In the genomic region with DNA sequence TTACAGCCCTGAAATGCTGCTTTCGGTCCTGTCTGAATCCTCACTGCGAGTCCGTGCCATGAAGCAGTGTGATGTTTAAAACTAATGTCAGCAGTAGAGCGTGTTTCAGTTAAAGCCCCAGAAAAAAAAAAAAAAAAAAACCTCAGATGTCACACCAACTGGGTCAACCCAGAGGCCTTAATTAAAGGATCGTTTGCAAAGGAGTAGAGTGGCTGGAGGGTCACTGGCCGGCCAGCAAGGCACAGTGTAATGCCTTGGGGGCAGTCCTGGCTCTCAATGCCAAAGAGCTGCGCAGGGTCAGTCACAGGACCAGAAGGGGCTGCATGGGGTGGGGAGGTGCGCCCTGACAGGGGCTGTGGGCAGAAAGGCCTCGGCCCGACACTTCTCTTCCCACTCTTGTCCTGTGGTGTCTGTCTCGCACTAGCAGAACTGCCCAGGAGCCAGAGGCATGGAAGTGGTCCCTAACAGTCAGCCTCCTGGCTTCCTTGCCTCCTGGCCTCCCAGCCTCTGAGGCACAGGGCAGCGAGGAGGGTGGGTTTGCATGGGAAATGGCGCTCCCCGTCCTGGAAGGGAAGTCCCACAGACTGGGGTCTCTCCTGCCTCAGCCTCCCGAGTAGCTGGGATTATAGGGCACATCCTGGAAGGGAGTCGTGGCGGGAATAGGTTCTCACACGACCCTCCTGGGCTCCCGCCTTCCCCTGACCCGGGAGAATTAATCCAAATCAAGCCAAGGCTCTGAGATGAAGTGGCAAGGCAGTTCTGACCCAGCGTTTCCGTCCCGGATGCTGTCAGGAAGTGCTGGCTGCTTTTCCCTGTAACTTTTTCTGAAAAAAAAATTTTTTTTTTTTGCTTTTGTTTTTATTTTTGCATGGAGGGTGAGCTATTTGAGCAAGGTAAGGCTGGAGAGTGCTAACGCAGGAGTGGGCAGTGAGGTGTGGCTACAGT, we compare ENCODE assay signal across 26 cellular contexts. TPM values are rescaled to one million over a fixed set of nuclear protein-coding genes. Genes with fewer than 3 reads are reported as not detected.
DNase-seq lines count a peak whose midpoint lies in the region; ATAC-seq, FAIRE-seq and TF ChIP-seq lines count a peak whose summit lies in the region.
"Had no signal": no experiment of that assay in that cellular context is flagged by ENCODE, and none has a peak within 500 bp of the region (broad histone marks: within the 10 kb centered on the region; RNA-seq: fewer than 3 reads in every experiment).

No MANE protein-coding gene starts in this region.

- intact Hi-C loops in HepG2 (cut with micrococcal nuclease; ENCODE audit: unreplicated experiment) (no loop called here), upper lobe of right lung (cut with DNase I) (no loop called here)

- H3K9me2 ChIP-seq in SK-N-SH: no peaks in the 10 kb centered on the region

- H3K27me3 ChIP-seq in SK-N-SH (ENCODE audit: insufficient read depth): no peaks in the 10 kb centered on the region
- peaks cover 10 to 87% of the 10 kb centered on the region in 2 experiments; a peak in 4 of 5 replicates for H3K27me3 ChIP-seq in HepG2 (ENCODE audit: control insufficient read depth in 1 of 2, insufficient read depth in 2 of 2, low read length in 2 of 2)
- H3K27me3 ChIP-seq in upper lobe of right lung: no peaks in the 10 kb centered on the region
- H3K27me3 ChIP-seq: adrenal gland, neural progenitor cell, right atrium auricular region, testis, vagina had no signal

- H3K79me2 ChIP-seq in SK-N-SH (ENCODE audit: insufficient read depth): no peaks in the 10 kb centered on the region
- no peaks in the 10 kb centered on the region for H3K79me2 ChIP-seq in HepG2 (ENCODE audit: insufficient read depth, low read length)

- H2AFZ ChIP-seq in SK-N-SH (ENCODE audit: low read depth) (no peak overlapping the region), HepG2 (ENCODE audit: low read length) (no peak overlapping the region)
- H2AFZ ChIP-seq: neural progenitor cell had no signal

- TF ChIP-seq CTCF in SK-N-SH (IDR thresholded peaks at IDR 0.05) (no peak), HepG2 (CRISPR knock-in tag; IDR thresholded peaks at IDR 0.05) (no peak), upper lobe of right lung (IDR thresholded peaks at IDR 0.05) (no peak), chondrocyte (IDR thresholded peaks at IDR 0.05) (no peak)

- no peak for FAIRE-seq in HepG2 (lab: Jason Lieb, UNC)
- FAIRE-seq: A549, small intestine had no signal

- peaks cover 0 to 51% of the 10 kb centered on the region in 2 experiments; a peak in 2 of 4 replicates for H3K4me1 ChIP-seq in SK-N-SH (ENCODE audit: control insufficient read depth in 1 of 2, insufficient read depth in 2 of 2, low read depth in 1 of 2, low read length in 1 of 2)
- no peaks in the 10 kb centered on the region for H3K4me1 ChIP-seq in HepG2 (ENCODE audit: insufficient read depth, low read length)
- H3K4me1 ChIP-seq in upper lobe of right lung: peaks cover 3% of the 10 kb centered on the region
- H3K4me1 ChIP-seq: A549, adrenal gland, neural progenitor cell, right atrium auricular region, testis had no signal

- H3K9me3 ChIP-seq in SK-N-SH (no peaks in the 10 kb centered on the region), HepG2 (ENCODE audit: low read length) (no peaks in the 10 kb centered on the region), upper lobe of right lung (no peaks in the 10 kb centered on the region)
- H3K9me3 ChIP-seq: A549, adrenal gland, right atrium auricular region, testis, vagina had no signal

- CTCF ChIA-PET in SK-N-SH (lab: Yijun Ruan, JAX): interaction anchor here (0.8 to 2.8 kb wide), 10 partner anchors 29 to 330 kb away, joined by 3 to 11 read pairs (median 4); no protein-coding TSS in a partner anchor
- CTCF ChIA-PET in HepG2 (lab: Yijun Ruan, JAX; ENCODE audit: low intra/inter-chr PET ratio, low total read pairs): no interaction called here

- ATAC-seq in HepG2 (peak; percentile 41; the same call in 2 of the 3 replicates), upper lobe of right lung (no peak), HG03045 (IDR thresholded peaks at IDR 0.05; ENCODE audit: unreplicated experiment) (no peak), GM19035 (IDR thresholded peaks at IDR 0.05; ENCODE audit: unreplicated experiment) (no peak)
- ATAC-seq: A549, left colon, PC-3 had no signal

- H3K27me3 Mint-ChIP-seq in chondrocyte (ENCODE audit: low read depth): no peaks in the 10 kb centered on the region

- peak; percentile 46 for DNase-seq in activated effector memory CD4-positive, alpha-beta T cell treated with anti-CD3 and anti-CD28 coated beads, Interleukin-2, amount 50 U/mL, for 16 hours
- DNase-seq in activated effector memory CD4-positive, alpha-beta T cell treated with Interleukin-2 at 50 U/mL for 16 hours: no peak
- DNase-seq in SK-N-SH (peak; percentile 48), HepG2 (ENCODE audit: low spot score) (no peak), upper lobe of right lung (peak; percentile 52), chondrocyte (ENCODE audit: low spot score) (no peak)
- DNase-seq: activated CD4-positive, CD25-positive, alpha-beta regulatory T cell treated with anti-CD3 and anti-CD28 coated beads, Interleukin-2, amount 50 U/mL, for 72 hours; H7; hypothalamus; Karpas-422; NCI-H1417 treated with DMSO at 0.1 percent for 48 hours; NCI-H2081; NCI-H2227 treated with DMSO at 0.1 percent for 48 hours; NCI-H69; PC-3; testis had no signal

- H3K4me1 Mint-ChIP-seq in chondrocyte (ENCODE audit: low read depth): no peaks in the 10 kb centered on the region
- H3K4me1 Mint-ChIP-seq: neural progenitor cell had no signal

- H3K27ac ChIP-seq in SK-N-SH (ENCODE audit: low read depth in 2 of 2, low read length in 1 of 2) (peak overlapping the region in 1 of 2 experiments; percentile 80; a peak in 2 of 4 replicates), HepG2 (ENCODE audit: extremely low read length, insufficient read depth, low read length) (no peak overlapping the region), upper lobe of right lung (no peak overlapping the region)
- H3K27ac ChIP-seq: A549, adrenal gland, neural progenitor cell, right atrium auricular region, testis, vagina had no signal

- H3K9ac ChIP-seq in SK-N-SH: no peak overlapping the region
- no peak overlapping the region for H3K9ac ChIP-seq in HepG2 (ENCODE audit: insufficient read depth, low read depth, low read length)
- H3K9ac ChIP-seq: neural progenitor cell had no signal

- no peaks in the 10 kb centered on the region for H4K20me1 ChIP-seq in SK-N-SH (ENCODE audit: insufficient read depth)
- H4K20me1 ChIP-seq in HepG2 (ENCODE audit: insufficient read depth, low read length): no peaks in the 10 kb centered on the region

- in situ Hi-C loops in HepG2 (cut with HindIII; ENCODE audit: extremely low pct_ligation_motif_present, low pct_unique_long_range_greater_than_20kb): no loop called here

- peaks cover 31% of the 10 kb centered on the region for H3K36me3 Mint-ChIP-seq in chondrocyte (ENCODE audit: low read depth)

- TF ChIP-seq RAD21 in SK-N-SH (IDR thresholded peaks at IDR 0.05; ENCODE audit: low read length) (no peak), HepG2 (CRISPR knock-in tag; IDR thresholded peaks at IDR 0.05) (no peak)

- H3K9me3 Mint-ChIP-seq in chondrocyte (ENCODE audit: low read depth): no peaks in the 10 kb centered on the region
- H3K9me3 Mint-ChIP-seq: activated T-cell treated with anti-CD3 and anti-CD28 coated beads, Interleukin-2, amount 50 U/mL, for 72 hours; neural progenitor cell had no signal

- H3K36me3 ChIP-seq in SK-N-SH (replicated peaks in 1 of 2; ENCODE audit: control insufficient read depth in 1 of 2, insufficient read depth in 2 of 2, low read length in 1 of 2) (peaks cover 11 to 52% of the 10 kb centered on the region in 2 experiments), HepG2 (replicated peaks in 1 of 2; ENCODE audit: control insufficient read depth in 1 of 2, insufficient read depth in 2 of 2, low read length in 2 of 2) (no peaks in the 10 kb centered on the region), upper lobe of right lung (peaks cover 26% of the 10 kb centered on the region)
- H3K36me3 ChIP-seq: adrenal gland, neural progenitor cell had no signal

- no peak for TF ChIP-seq EP300 in SK-N-SH (IDR thresholded peaks at IDR 0.05; ENCODE audit: borderline replicate concordance in 1 of 2, low read depth in 1 of 2, low read length in 1 of 2)
- no peak for TF ChIP-seq EP300 in HepG2 (IDR thresholded peaks at IDR 0.05; ENCODE audit: low read depth in 2 of 2, low read length in 2 of 2)
- no peak for TF ChIP-seq EP300 in HepG2 (CRISPR knock-in tag; IDR thresholded peaks at IDR 0.05; ENCODE audit: borderline replicate concordance)

- no peaks in the 10 kb centered on the region for H3F3A ChIP-seq in SK-N-SH (replicated peaks; ENCODE audit: insufficient read depth)

- TF ChIP-seq POLR2A in HepG2 (IDR thresholded peaks at IDR 0.05; ENCODE audit: insufficient read depth in 1 of 2, low read depth in 2 of 2, low read length in 2 of 2): no peak

- 93% methylated on average over 24 of the region's 24 CpGs for WGBS in SK-N-SH (ENCODE audit: low lambda C conversion rate)
- WGBS in HepG2 (ENCODE audit: low lambda C conversion rate): 15% methylated on average over 24 of the region's 24 CpGs

- H3K27ac Mint-ChIP-seq in chondrocyte (ENCODE audit: unreplicated experiment): no peak overlapping the region
- H3K27ac Mint-ChIP-seq: activated T-cell treated with anti-CD3 and anti-CD28 coated beads, Interleukin-2, amount 50 U/mL, for 72 hours; neural progenitor cell had no signal

- H3K4me3 ChIP-seq in SK-N-SH (ENCODE audit: low read depth in 2 of 2, low read length in 1 of 2) (no peak overlapping the region), HepG2 (replicated peaks in 1 of 3; ENCODE audit: insufficient read depth in 1 of 3, low read depth in 2 of 3, low read length in 3 of 3) (no peak overlapping the region), upper lobe of right lung (no peak overlapping the region)
- H3K4me3 ChIP-seq: A549, adrenal gland, neural progenitor cell, right atrium auricular region, testis, vagina had no signal

- H3K4me3 Mint-ChIP-seq in chondrocyte (ENCODE audit: unreplicated experiment): no peak overlapping the region
- H3K4me3 Mint-ChIP-seq: activated T-cell treated with anti-CD3 and anti-CD28 coated beads, Interleukin-2, amount 50 U/mL, for 72 hours; neural progenitor cell had no signal

- BruUV-seq in HepG2 (replicated peaks; lab: Mats Ljungman, UMichigan): no TSS peak

- POLR2A ChIA-PET in SK-N-SH (lab: Yijun Ruan, JAX) (interaction anchor here (1.6 kb wide), 1 partner anchor 191 kb away, joined by 8 read pairs; a partner anchor contains a TSS), HepG2 (lab: Yijun Ruan, JAX) (no interaction called here)

- H3K4me2 ChIP-seq in SK-N-SH (no peak overlapping the region), HepG2 (ENCODE audit: low read depth, low read length) (no peak overlapping the region)
- H3K4me2 ChIP-seq: A549, neural progenitor cell had no signal

RNA-seq across cellular contexts. Expression of a gene that starts 53.7 kb away (rescaled TPM):
- 13.6 and 13.7 TPM in 2 replicates for polyA plus RNA-seq in SK-N-SH (2012; rRNA removed)
- 16.0 and 18.7 TPM in 2 replicates for polyA plus RNA-seq in SK-N-SH (2012; cell fraction: cytosol; rRNA removed)
- polyA plus RNA-seq in SK-N-SH (2012; cell fraction: nucleus; rRNA removed): 4.5 and 10.0 TPM in 2 replicates
- total RNA-seq in HepG2 (2016; rRNA removed; fragmentation: Illumina TruSeq; extraction: Trizol): 214 and 289 TPM in 2 replicates
- total RNA-seq in HepG2 (2016; cell fraction: cytosol; rRNA removed; fragmentation: Illumina TruSeq; extraction: Trizol; ENCODE audit: low read depth): 81.3 and 95.3 TPM in 2 replicates
- 218 and 286 TPM in 2 replicates for total RNA-seq in HepG2 (2016; cell fraction: insoluble cytoplasmic fraction; rRNA removed; fragmentation: Illumina TruSeq; extraction: Trizol)
- total RNA-seq in HepG2 (2016; cell fraction: membrane; rRNA removed; fragmentation: Illumina TruSeq; extraction: Trizol): 145 and 164 TPM in 2 replicates
- total RNA-seq in HepG2 (2016; cell fraction: nucleus; rRNA removed; fragmentation: Illumina TruSeq; extraction: Trizol): 93.1 and 102 TPM in 2 replicates
- polyA plus RNA-seq in HepG2 (2011; rRNA removed): 168 and 189 TPM in 2 replicates
- 191 and 239 TPM in 2 replicates for polyA plus RNA-seq in HepG2 (2011; cell fraction: cytosol; rRNA removed)
- polyA plus RNA-seq in HepG2 (2011; cell fraction: nucleus; rRNA removed): 59.3 and 82.2 TPM in 2 replicates
- polyA plus RNA-seq in HepG2 (2012): 136 and 137 TPM in 2 replicates
- 98.8 and 128 TPM in 2 replicates for polyA plus RNA-seq in HepG2 (2016; cell fraction: cytosol; fragmentation: Illumina TruSeq; extraction: Trizol; ENCODE audit: low read depth)
- polyA plus RNA-seq in HepG2 (2016; cell fraction: insoluble cytoplasmic fraction; fragmentation: Illumina TruSeq; extraction: Trizol; ENCODE audit: low read depth): 328 and 353 TPM in 2 replicates
- polyA plus RNA-seq in HepG2 (2016; cell fraction: membrane; fragmentation: Illumina TruSeq; extraction: Trizol; ENCODE audit: low read depth): 150 and 186 TPM in 2 replicates
- polyA plus RNA-seq in HepG2 (2016; cell fraction: nucleus; fragmentation: Illumina TruSeq; extraction: Trizol; ENCODE audit: insufficient read depth, low read depth): 207 and 211 TPM in 2 replicates
- 5.6 and 40.9 TPM in 2 replicates for polyA minus RNA-seq in HepG2 (2011; rRNA and poly(A)+ RNA removed; ENCODE audit: low replicate concordance)
- polyA minus RNA-seq in HepG2 (2011; cell fraction: cytosol; rRNA and poly(A)+ RNA removed): 51.6 and 57.8 TPM in 2 replicates
- 27.4 and 41.9 TPM in 2 replicates for polyA minus RNA-seq in HepG2 (2011; cell fraction: nucleus; rRNA and poly(A)+ RNA removed)
- total RNA-seq in upper lobe of right lung: 51.2 TPM
- 25.1 to 31.6 TPM (median 30.1 TPM) in 3 replicates for total RNA-seq in chondrocyte

Comparison
In these comparisons a context has a peak if more than half of its experiments do, and no peak if none do; other contexts are left out.
1. DNase-seq: peak in activated effector memory CD4-positive, alpha-beta T cell treated with anti-CD3 and anti-CD28 coated beads, Interleukin-2, amount 50 U/mL, for 16 hours (single experiment), SK-N-SH (single experiment) and upper lobe of right lung (single experiment); none in activated effector memory CD4-positive, alpha-beta T cell treated with Interleukin-2 at 50 U/mL for 16 hours (single experiment), HepG2 (single experiment) and chondrocyte (single experiment).